ENCODE assay signal across 1 cellular context in the genomic region with DNA sequence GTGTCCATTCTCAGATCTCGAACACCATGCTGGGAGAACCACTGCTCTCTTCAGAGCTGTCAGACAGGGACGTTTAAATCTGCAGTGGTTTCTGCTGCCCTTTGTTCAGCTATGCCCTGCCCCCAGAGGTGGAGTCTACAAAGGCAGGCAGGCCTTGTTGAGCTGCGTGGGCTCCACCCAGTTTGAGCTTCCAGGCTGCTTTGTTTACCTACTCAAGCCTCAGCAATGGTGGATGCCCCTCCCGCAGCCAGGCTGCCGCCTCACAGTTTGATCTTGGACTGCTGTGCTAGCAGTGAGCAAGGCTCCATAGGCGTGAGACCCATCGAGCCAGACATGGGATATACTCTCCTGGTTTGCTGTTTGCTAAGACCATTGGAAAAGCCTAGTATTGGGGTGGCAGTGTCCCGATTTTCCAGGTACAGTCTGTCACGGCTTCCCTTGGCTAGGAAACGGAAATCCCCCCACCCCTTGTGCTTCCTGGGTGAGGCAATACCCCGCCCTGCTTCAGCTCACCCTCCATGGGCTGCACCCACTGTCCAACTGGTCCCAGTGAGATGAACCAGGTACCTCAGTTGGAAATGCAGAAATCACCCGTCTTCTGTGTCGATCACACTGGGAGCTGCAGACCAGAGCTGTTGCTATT.
TF ChIP-seq lines count a peak whose summit lies in the region.
"Not testable (repeated sequence)": the region's sequence is repeated elsewhere in the genome, so short reads cannot be mapped to it uniquely, and the experiment has no call there.

No MANE protein-coding gene starts in this region.

TF ChIP-seq in HepG2, 621 proteins besides CTCF, POLR2A, EP300 and RAD21 (continued from another document):
- TF ChIP-seq, protein P1, sequence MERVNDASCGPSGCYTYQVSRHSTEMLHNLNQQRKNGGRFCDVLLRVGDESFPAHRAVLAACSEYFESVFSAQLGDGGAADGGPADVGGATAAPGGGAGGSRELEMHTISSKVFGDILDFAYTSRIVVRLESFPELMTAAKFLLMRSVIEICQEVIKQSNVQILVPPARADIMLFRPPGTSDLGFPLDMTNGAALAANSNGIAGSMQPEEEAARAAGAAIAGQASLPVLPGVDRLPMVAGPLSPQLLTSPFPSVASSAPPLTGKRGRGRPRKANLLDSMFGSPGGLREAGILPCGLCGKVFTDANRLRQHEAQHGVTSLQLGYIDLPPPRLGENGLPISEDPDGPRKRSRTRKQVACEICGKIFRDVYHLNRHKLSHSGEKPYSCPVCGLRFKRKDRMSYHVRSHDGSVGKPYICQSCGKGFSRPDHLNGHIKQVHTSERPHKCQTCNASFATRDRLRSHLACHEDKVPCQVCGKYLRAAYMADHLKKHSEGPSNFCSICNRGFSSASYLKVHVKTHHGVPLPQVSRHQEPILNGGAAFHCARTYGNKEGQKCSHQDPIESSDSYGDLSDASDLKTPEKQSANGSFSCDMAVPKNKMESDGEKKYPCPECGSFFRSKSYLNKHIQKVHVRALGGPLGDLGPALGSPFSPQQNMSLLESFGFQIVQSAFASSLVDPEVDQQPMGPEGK (CRISPR knock-in tag; IDR thresholded peaks at IDR 0.05) = peak; percentile 62
- TF ChIP-seq ZNF891 (CRISPR knock-in tag; IDR thresholded peaks at IDR 0.05) (0 out of 2 replicates have a peak, but pooled peaks have one; percentile 54), SOX6 (CRISPR knock-in tag; IDR thresholded peaks at IDR 0.05) (peak; percentile 57), HOXA3 (CRISPR knock-in tag; IDR thresholded peaks at IDR 0.05) (0 out of 2 replicates have a peak, but pooled peaks have one; percentile 29), FOXA1 (CRISPR knock-in tag; IDR thresholded peaks at IDR 0.05) (peak; percentile 83), FOXP1 (CRISPR knock-in tag; IDR thresholded peaks at IDR 0.05) (0 out of 2 replicates have a peak, but pooled peaks have one; percentile 22), ZFX (CRISPR knock-in tag; IDR thresholded peaks at IDR 0.05; ENCODE audit: low read depth) (peak; percentile 21; the same call in 1 of the 2 replicates), SOX13 (CRISPR knock-in tag; conservative IDR thresholded peaks at IDR 0.05 in 1 of 2, IDR thresholded peaks at IDR 0.05 in 1 of 2) (peak in 1 of 2 experiments; percentile 53; a peak in 2 of 4 replicates), FOXK1 (CRISPR knock-in tag; IDR thresholded peaks at IDR 0.05; ENCODE audit: borderline replicate concordance, low read depth) (0 out of 2 replicates have a peak, but pooled peaks have one; percentile 37), NR2C2 (CRISPR knock-in tag; IDR thresholded peaks at IDR 0.05; ENCODE audit: borderline replicate concordance) (peak; percentile 54; the same call in 1 of the 2 replicates), ZNF644 (CRISPR knock-in tag; IDR thresholded peaks at IDR 0.05; ENCODE audit: low read depth) (0 out of 2 replicates have a peak, but pooled peaks have one; percentile 29), SOX5 (CRISPR knock-in tag; IDR thresholded peaks at IDR 0.05; ENCODE audit: borderline replicate concordance) (peak; percentile 37; the same call in 1 of the 2 replicates), ZNF350 (CRISPR knock-in tag; IDR thresholded peaks at IDR 0.05; ENCODE audit: borderline replicate concordance, low read depth) (peak; percentile 53; the same call in 1 of the 2 replicates)
- not testable (repeated sequence) for TF ChIP-seq SOX6, FOXA1, FOXP1, SOX13 (IDR thresholded peaks at IDR 0.05)
- TF ChIP-seq, protein P2, sequence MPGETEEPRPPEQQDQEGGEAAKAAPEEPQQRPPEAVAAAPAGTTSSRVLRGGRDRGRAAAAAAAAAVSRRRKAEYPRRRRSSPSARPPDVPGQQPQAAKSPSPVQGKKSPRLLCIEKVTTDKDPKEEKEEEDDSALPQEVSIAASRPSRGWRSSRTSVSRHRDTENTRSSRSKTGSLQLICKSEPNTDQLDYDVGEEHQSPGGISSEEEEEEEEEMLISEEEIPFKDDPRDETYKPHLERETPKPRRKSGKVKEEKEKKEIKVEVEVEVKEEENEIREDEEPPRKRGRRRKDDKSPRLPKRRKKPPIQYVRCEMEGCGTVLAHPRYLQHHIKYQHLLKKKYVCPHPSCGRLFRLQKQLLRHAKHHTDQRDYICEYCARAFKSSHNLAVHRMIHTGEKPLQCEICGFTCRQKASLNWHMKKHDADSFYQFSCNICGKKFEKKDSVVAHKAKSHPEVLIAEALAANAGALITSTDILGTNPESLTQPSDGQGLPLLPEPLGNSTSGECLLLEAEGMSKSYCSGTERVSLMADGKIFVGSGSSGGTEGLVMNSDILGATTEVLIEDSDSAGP (CRISPR knock-in tag; IDR thresholded peaks at IDR 0.05; ENCODE audit: borderline replicate concordance) = peak; percentile 20; the same call in 1 of the 2 replicates
- TF ChIP-seq, protein P3, sequence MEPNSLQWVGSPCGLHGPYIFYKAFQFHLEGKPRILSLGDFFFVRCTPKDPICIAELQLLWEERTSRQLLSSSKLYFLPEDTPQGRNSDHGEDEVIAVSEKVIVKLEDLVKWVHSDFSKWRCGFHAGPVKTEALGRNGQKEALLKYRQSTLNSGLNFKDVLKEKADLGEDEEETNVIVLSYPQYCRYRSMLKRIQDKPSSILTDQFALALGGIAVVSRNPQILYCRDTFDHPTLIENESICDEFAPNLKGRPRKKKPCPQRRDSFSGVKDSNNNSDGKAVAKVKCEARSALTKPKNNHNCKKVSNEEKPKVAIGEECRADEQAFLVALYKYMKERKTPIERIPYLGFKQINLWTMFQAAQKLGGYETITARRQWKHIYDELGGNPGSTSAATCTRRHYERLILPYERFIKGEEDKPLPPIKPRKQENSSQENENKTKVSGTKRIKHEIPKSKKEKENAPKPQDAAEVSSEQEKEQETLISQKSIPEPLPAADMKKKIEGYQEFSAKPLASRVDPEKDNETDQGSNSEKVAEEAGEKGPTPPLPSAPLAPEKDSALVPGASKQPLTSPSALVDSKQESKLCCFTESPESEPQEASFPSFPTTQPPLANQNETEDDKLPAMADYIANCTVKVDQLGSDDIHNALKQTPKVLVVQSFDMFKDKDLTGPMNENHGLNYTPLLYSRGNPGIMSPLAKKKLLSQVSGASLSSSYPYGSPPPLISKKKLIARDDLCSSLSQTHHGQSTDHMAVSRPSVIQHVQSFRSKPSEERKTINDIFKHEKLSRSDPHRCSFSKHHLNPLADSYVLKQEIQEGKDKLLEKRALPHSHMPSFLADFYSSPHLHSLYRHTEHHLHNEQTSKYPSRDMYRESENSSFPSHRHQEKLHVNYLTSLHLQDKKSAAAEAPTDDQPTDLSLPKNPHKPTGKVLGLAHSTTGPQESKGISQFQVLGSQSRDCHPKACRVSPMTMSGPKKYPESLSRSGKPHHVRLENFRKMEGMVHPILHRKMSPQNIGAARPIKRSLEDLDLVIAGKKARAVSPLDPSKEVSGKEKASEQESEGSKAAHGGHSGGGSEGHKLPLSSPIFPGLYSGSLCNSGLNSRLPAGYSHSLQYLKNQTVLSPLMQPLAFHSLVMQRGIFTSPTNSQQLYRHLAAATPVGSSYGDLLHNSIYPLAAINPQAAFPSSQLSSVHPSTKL (CRISPR knock-in tag; IDR thresholded peaks at IDR 0.05) = peak; percentile 57
- TF ChIP-seq, protein P4, sequence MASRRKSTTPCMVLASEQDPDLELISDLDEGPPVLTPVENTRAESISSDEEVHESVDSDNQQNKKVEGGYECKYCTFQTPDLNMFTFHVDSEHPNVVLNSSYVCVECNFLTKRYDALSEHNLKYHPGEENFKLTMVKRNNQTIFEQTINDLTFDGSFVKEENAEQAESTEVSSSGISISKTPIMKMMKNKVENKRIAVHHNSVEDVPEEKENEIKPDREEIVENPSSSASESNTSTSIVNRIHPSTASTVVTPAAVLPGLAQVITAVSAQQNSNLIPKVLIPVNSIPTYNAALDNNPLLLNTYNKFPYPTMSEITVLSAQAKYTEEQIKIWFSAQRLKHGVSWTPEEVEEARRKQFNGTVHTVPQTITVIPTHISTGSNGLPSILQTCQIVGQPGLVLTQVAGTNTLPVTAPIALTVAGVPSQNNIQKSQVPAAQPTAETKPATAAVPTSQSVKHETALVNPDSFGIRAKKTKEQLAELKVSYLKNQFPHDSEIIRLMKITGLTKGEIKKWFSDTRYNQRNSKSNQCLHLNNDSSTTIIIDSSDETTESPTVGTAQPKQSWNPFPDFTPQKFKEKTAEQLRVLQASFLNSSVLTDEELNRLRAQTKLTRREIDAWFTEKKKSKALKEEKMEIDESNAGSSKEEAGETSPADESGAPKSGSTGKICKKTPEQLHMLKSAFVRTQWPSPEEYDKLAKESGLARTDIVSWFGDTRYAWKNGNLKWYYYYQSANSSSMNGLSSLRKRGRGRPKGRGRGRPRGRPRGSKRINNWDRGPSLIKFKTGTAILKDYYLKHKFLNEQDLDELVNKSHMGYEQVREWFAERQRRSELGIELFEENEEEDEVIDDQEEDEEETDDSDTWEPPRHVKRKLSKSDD (CRISPR knock-in tag; IDR thresholded peaks at IDR 0.05; ENCODE audit: low read depth) = 0 out of 2 replicates have a peak, but pooled peaks have one; percentile 37
- TF ChIP-seq, protein P5, sequence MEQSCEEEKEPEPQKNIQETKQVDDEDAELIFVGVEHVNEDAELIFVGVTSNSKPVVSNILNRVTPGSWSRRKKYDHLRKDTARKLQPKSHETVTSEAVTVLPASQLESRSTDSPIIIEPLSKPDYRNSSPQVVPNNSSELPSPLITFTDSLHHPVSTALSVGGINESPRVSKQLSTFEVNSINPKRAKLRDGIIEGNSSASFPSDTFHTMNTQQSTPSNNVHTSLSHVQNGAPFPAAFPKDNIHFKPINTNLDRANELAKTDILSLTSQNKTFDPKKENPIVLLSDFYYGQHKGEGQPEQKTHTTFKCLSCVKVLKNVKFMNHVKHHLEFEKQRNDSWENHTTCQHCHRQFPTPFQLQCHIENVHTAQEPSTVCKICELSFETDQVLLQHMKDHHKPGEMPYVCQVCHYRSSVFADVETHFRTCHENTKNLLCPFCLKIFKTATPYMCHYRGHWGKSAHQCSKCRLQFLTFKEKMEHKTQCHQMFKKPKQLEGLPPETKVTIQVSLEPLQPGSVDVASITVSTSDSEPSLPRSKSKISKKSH (CRISPR knock-in tag; IDR thresholded peaks at IDR 0.05; ENCODE audit: borderline replicate concordance) = 0 out of 2 replicates have a peak, but pooled peaks have one; percentile 46
- TF ChIP-seq, protein P6, sequence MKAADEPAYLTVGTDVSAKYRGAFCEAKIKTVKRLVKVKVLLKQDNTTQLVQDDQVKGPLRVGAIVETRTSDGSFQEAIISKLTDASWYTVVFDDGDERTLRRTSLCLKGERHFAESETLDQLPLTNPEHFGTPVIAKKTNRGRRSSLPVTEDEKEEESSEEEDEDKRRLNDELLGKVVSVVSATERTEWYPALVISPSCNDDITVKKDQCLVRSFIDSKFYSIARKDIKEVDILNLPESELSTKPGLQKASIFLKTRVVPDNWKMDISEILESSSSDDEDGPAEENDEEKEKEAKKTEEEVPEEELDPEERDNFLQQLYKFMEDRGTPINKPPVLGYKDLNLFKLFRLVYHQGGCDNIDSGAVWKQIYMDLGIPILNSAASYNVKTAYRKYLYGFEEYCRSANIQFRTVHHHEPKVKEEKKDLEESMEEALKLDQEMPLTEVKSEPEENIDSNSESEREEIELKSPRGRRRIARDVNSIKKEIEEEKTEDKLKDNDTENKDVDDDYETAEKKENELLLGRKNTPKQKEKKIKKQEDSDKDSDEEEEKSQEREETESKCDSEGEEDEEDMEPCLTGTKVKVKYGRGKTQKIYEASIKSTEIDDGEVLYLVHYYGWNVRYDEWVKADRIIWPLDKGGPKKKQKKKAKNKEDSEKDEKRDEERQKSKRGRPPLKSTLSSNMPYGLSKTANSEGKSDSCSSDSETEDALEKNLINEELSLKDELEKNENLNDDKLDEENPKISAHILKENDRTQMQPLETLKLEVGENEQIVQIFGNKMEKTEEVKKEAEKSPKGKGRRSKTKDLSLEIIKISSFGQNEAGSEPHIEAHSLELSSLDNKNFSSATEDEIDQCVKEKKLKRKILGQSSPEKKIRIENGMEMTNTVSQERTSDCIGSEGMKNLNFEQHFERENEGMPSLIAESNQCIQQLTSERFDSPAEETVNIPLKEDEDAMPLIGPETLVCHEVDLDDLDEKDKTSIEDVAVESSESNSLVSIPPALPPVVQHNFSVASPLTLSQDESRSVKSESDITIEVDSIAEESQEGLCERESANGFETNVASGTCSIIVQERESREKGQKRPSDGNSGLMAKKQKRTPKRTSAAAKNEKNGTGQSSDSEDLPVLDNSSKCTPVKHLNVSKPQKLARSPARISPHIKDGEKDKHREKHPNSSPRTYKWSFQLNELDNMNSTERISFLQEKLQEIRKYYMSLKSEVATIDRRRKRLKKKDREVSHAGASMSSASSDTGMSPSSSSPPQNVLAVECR (CRISPR knock-in tag; IDR thresholded peaks at IDR 0.05; ENCODE audit: borderline replicate concordance) = peak; percentile 21; the same call in 1 of the 2 replicates
